ENCODE assay signal across 19 cellular contexts in the genomic region with DNA sequence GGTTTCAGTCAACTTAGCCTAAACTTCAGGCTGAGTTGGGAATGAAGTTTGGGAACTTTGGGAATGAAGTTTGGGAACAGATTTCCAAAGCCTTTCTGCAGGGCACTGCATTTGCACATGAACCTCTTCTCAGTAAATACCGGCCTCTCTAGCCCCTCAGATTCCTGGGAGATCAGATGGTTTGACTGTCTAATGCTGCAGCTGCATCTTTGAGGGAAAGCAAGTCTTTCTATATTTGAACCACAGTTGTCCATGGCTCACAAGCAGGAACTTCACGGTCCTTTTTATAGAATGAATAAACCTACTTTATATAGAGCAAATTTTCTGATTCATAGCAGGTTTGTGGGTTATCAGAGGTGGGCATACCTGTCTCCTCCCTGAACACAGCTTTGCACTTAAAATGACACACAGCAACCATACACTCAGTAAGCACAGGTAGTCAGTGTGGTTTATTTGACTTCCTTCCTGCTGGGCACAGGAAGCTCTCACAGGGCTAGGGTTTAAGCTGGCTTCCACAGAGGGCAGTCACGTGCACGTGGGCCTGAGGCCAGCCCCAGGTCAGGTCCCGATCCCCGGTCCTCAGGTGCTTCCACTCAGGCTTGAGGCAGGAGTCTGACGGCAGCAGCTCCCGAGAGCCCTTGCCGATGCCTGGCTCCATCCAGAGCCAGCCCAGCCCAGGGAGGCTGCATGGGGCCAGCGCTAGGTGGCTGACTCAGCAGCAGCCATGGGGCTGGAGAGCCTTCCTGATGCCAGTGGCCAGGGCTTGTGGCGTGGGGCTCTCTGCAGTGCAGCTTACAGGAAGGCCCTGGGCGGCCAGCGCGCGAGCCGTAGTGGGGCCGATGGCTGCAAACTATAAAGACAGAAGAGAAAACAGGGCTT. TPM values are rescaled to one million over a fixed set of nuclear protein-coding genes. Genes with fewer than 3 reads are reported as not detected.
DNase-seq lines count a peak whose midpoint lies in the region; ATAC-seq and TF ChIP-seq lines count a peak whose summit lies in the region.
"Had no signal": no experiment of that assay in that cellular context is flagged by ENCODE, and none has a peak within 500 bp of the region (broad histone marks: within the 10 kb centered on the region; RNA-seq: fewer than 3 reads in every experiment).

No MANE protein-coding gene starts in this region.

- no peaks in the 10 kb centered on the region for H3K79me2 ChIP-seq in H9 (ENCODE audit: insufficient read depth, low read length)

- no peak overlapping the region for H2BK15ac ChIP-seq in H9 (ENCODE audit: low read depth, low read length)

- H3K18ac ChIP-seq in H9 (ENCODE audit: insufficient read length, low read depth, low read length), result no peak overlapping the region

- peak overlapping the region; percentile 84 to 88 (median 84) for H3K27ac Mint-ChIP-seq in CD4-positive, CD25-positive, alpha-beta regulatory T cell
- H3K27ac Mint-ChIP-seq in H9, result 0 out of 7 replicates have a peak overlapping the region, but pooled peaks of 2 of the 3 experiments have one; percentile 2 to 12
- H3K27ac Mint-ChIP-seq in activated T-helper 17 cell treated with anti-CD3 and anti-CD28 coated beads, Interleukin-2, amount 50 U/mL, for 72 hours, result peak overlapping the region; percentile 62
- H3K27ac Mint-ChIP-seq: HFFc6 had no signal

- no peak overlapping the region for H3K23ac ChIP-seq in H9 (ENCODE audit: insufficient read length, low read depth, low read length)

- peaks cover 3 to 28% (median 23%) of the 10 kb centered on the region in 4 donors for H3K4me1 Mint-ChIP-seq in CD4-positive, CD25-positive, alpha-beta regulatory T cell
- H3K4me1 Mint-ChIP-seq in H9, result no peaks in the 10 kb centered on the region
- peaks cover 5% of the 10 kb centered on the region for H3K4me1 Mint-ChIP-seq in activated T-helper 17 cell treated with anti-CD3 and anti-CD28 coated beads, Interleukin-2, amount 50 U/mL, for 72 hours

- TF ChIP-seq POLR2A in spleen (IDR thresholded peaks at IDR 0.05), result no peak

- peak overlapping the region in 2 of 4 donors; percentile 11 to 39 for H3K4me3 Mint-ChIP-seq in CD4-positive, CD25-positive, alpha-beta regulatory T cell
- H3K4me3 Mint-ChIP-seq in H9, result no peak overlapping the region
- no peak overlapping the region for H3K4me3 Mint-ChIP-seq in activated T-helper 17 cell treated with anti-CD3 and anti-CD28 coated beads, Interleukin-2, amount 50 U/mL, for 72 hours
- H3K4me3 Mint-ChIP-seq: HFFc6 had no signal

- H3K36me3 ChIP-seq in CD4-positive, CD25-positive, alpha-beta regulatory T cell (ENCODE audit: control insufficient read depth, insufficient read depth, low read length), result peaks cover 19% of the 10 kb centered on the region
- H3K36me3 ChIP-seq in spleen, result peaks cover 0 to 67% (median 36%) of the 10 kb centered on the region in 6 donors

- no peak overlapping the region for H3K14ac ChIP-seq in H9 (ENCODE audit: insufficient read depth, low read length)

- H3K9ac ChIP-seq in H9 (ENCODE audit: extremely low read depth, insufficient read length, low read length), result no peak overlapping the region

- intact Hi-C loops in spleen (cut with DNase I; ENCODE audit: low total_unique reads), result no loop called here

- H2AFZ ChIP-seq in H9 (ENCODE audit: low read length), result no peak overlapping the region

- H3T11ph ChIP-seq in H9 (ENCODE audit: low read length), result no peak overlapping the region

- TF ChIP-seq CTCF in H9 (conservative IDR thresholded peaks at IDR 0.05), result no peak
- no peak for TF ChIP-seq CTCF in spleen (IDR thresholded peaks at IDR 0.05 in 8 of 11, conservative IDR thresholded peaks at IDR 0.05 in 3 of 11)

- H3K4me2 ChIP-seq in H9 (ENCODE audit: insufficient read depth, insufficient read length, low read length), result no peak overlapping the region

- no peak overlapping the region for H2BK12ac ChIP-seq in H9 (ENCODE audit: insufficient read length, low read depth, low read length)

- H4K20me1 ChIP-seq in H9 (ENCODE audit: control insufficient read depth, insufficient read depth, insufficient read length), result no peaks in the 10 kb centered on the region

- DNase-seq in CD4-positive, CD25-positive, alpha-beta regulatory T cell, result peak in 1 of 3 donors; percentile 56
- DNase-seq in H9, result no peak
- peak; percentile 56 for DNase-seq in myocyte (ENCODE audit: low read depth)
- no peak for DNase-seq in spleen
- DNase-seq in GM19240 (ENCODE audit: insufficient read length, low spot score), result no peak
- no peak for DNase-seq in inferior parietal cortex (ENCODE audit: extremely low spot score)
- DNase-seq in NCI-H526 (lab: John Stamatoyannopoulos, UW), result no peak
- DNase-seq: cerebellar nuclear complex, HFFc6, Karpas-422, NCI-H146, NCI-H446, sigmoid colon had no signal

- H3K9me3 Mint-ChIP-seq in CD4-positive, CD25-positive, alpha-beta regulatory T cell, result no peaks in the 10 kb centered on the region
- no peaks in the 10 kb centered on the region for H3K9me3 Mint-ChIP-seq in H9
- no peaks in the 10 kb centered on the region for H3K9me3 Mint-ChIP-seq in activated T-helper 17 cell treated with anti-CD3 and anti-CD28 coated beads, Interleukin-2, amount 50 U/mL, for 72 hours
- H3K9me3 Mint-ChIP-seq: HFFc6 had no signal

- H3K23me2 ChIP-seq in H9 (ENCODE audit: insufficient read length, low read depth, low read length, poor library complexity, severe bottlenecking), result no peaks in the 10 kb centered on the region

- H3K27ac ChIP-seq in CD4-positive, CD25-positive, alpha-beta regulatory T cell (ENCODE audit: insufficient read depth, low read length, poor library complexity, severe bottlenecking), result peak overlapping the region; percentile 28
- no peak overlapping the region for H3K27ac ChIP-seq in H9 (ENCODE audit: insufficient read length, low read depth, low read length)
- peak overlapping the region in 2 of 8 donors; percentile 26 to 51 for H3K27ac ChIP-seq in spleen
- H3K27ac ChIP-seq: adrenal gland, neutrophil, sigmoid colon had no signal

- H2BK120ac ChIP-seq in H9 (ENCODE audit: low read depth, low read length, poor library complexity, severe bottlenecking), result no peak overlapping the region

- no peak overlapping the region for H2AK5ac ChIP-seq in H9 (ENCODE audit: insufficient read length, low read length)

- no peaks in the 10 kb centered on the region for H3K9me3 ChIP-seq in CD4-positive, CD25-positive, alpha-beta regulatory T cell (ENCODE audit: control insufficient read depth in 2 of 2, low read length in 2 of 2)
- H3K9me3 ChIP-seq in H9 (ENCODE audit: control insufficient read depth, low read depth, low read length) (no peaks in the 10 kb centered on the region), spleen (no peaks in the 10 kb centered on the region)
- H3K9me3 ChIP-seq: adrenal gland, neutrophil, sigmoid colon had no signal

- peaks cover 30% of the 10 kb centered on the region for H3K36me3 Mint-ChIP-seq in CD4-positive, CD25-positive, alpha-beta regulatory T cell
- peaks cover 0 to 13% (median 12%) of the 10 kb centered on the region in 3 experiments; a peak in 6 of 7 replicates for H3K36me3 Mint-ChIP-seq in H9 (ENCODE audit: insufficient read depth in 1 of 3, low read depth in 3 of 3)
- peaks cover 27% of the 10 kb centered on the region for H3K36me3 Mint-ChIP-seq in activated T-helper 17 cell treated with anti-CD3 and anti-CD28 coated beads, Interleukin-2, amount 50 U/mL, for 72 hours (ENCODE audit: low read depth)

- no peak overlapping the region for H4K8ac ChIP-seq in H9 (replicated peaks; ENCODE audit: insufficient read length, low read depth, low read length)

- H3K4me1 ChIP-seq in CD4-positive, CD25-positive, alpha-beta regulatory T cell (ENCODE audit: control insufficient read depth, insufficient read depth, low read length, poor library complexity, severe bottlenecking), result peaks cover 14% of the 10 kb centered on the region
- H3K4me1 ChIP-seq in H9 (ENCODE audit: insufficient read depth, low read length), result no peaks in the 10 kb centered on the region
- peaks cover 0 to 13% (median 3%) of the 10 kb centered on the region in 6 donors for H3K4me1 ChIP-seq in spleen
- H3K4me1 ChIP-seq: adrenal gland, sigmoid colon had no signal

- no peak overlapping the region for H4K5ac ChIP-seq in H9 (ENCODE audit: insufficient read length, low read depth, low read length)

- H2BK5ac ChIP-seq in H9 (ENCODE audit: insufficient read length, low read length), result no peak overlapping the region

- H4K91ac ChIP-seq in H9 (ENCODE audit: insufficient read length, low read depth, low read length), result no peak overlapping the region

- no peaks in the 10 kb centered on the region for H3K79me1 ChIP-seq in H9 (ENCODE audit: insufficient read depth, low read depth, low read length, poor library complexity, severe bottlenecking)

- no CpG with 5 or more reads among the region's 17 CpGs for WGBS in H9 (ENCODE audit: extremely low coverage, insufficient read length, low lambda C conversion rate)
- WGBS in spleen, 5 donors, result 76 to 80% (median 77%) methylated on average over 14 to 17 of the region's 17 CpGs

- no peak overlapping the region for H3K4ac ChIP-seq in H9 (ENCODE audit: low read depth, low read length)

- no peaks in the 10 kb centered on the region for H3K27me3 ChIP-seq in CD4-positive, CD25-positive, alpha-beta regulatory T cell (ENCODE audit: control insufficient read depth, insufficient read depth, low read length)
- H3K27me3 ChIP-seq in H9 (ENCODE audit: insufficient read depth, low read length) (no peaks in the 10 kb centered on the region), spleen (replicated peaks in 1 of 7) (no peaks in the 10 kb centered on the region)
- H3K27me3 ChIP-seq: adrenal gland, neutrophil, sigmoid colon had no signal

- no peak overlapping the region for H2BK20ac ChIP-seq in H9 (ENCODE audit: low read depth, low read length, poor library complexity, severe bottlenecking)

- H3K56ac ChIP-seq in H9 (ENCODE audit: insufficient read length, low read depth, low read length), result no peak overlapping the region

- peak overlapping the region; percentile 35 for H3K4me3 ChIP-seq in CD4-positive, CD25-positive, alpha-beta regulatory T cell (ENCODE audit: low read depth, low read length)
- no peak overlapping the region for H3K4me3 ChIP-seq in spleen
- H3K4me3 ChIP-seq: adrenal gland, GM12878, sigmoid colon had no signal

- peak; percentile 55 to 81 for ATAC-seq in CD4-positive, CD25-positive, alpha-beta regulatory T cell (ENCODE audit: low read depth in 2 of 2)
- peak; percentile 62 for ATAC-seq in activated T-helper 17 cell treated with anti-CD3 and anti-CD28 coated beads, Interleukin-2, amount 50 U/mL, for 72 hours (replicated peaks)
- ATAC-seq: GM12878, SK-N-SH treated with all-trans-retinoic acid at 6 μM for 48 hours had no signal

- H3K27me3 Mint-ChIP-seq in CD4-positive, CD25-positive, alpha-beta regulatory T cell, result no peaks in the 10 kb centered on the region
- H3K27me3 Mint-ChIP-seq in H9 (ENCODE audit: low read depth), result no peaks in the 10 kb centered on the region
- H3K27me3 Mint-ChIP-seq in activated T-helper 17 cell treated with anti-CD3 and anti-CD28 coated beads, Interleukin-2, amount 50 U/mL, for 72 hours, result no peaks in the 10 kb centered on the region

RNA-seq across cellular contexts. Expression of a gene that starts 12.8 kb away (rescaled TPM):
- total RNA-seq in CD4-positive, CD25-positive, alpha-beta regulatory T cell, result 0.59 TPM
- polyA plus RNA-seq in CD4-positive, CD25-positive, alpha-beta regulatory T cell, result under 1 TPM in 1 of 4 donors, not detected in 3; 0.14 TPM
- total RNA-seq in H9 (2021) (not detected in 2 replicates), myocyte (not detected in 2 replicates), spleen (under 1 TPM in 5 of 7 donors, not detected in 2; 0.27 to 0.68 (median 0.41) TPM)
- total RNA-seq in activated T-helper 17 cell treated with anti-CD3 and anti-CD28 coated beads, Interleukin-2, amount 50 U/mL, for 72 hours, result not detected
- polyA plus RNA-seq in myocyte (2012), result not detected
- polyA plus RNA-seq in spleen, result under 1 TPM; 0.09 to 0.19 (median 0.12) TPM
- total RNA-seq: GM12878, HFFc6 had no signal
- polyA plus RNA-seq: urinary bladder had no signal

RNA-seq across cellular contexts. Expression of a gene that starts 34.7 kb away (rescaled TPM):
- total RNA-seq in CD4-positive, CD25-positive, alpha-beta regulatory T cell, result 22.3 TPM
- polyA plus RNA-seq in CD4-positive, CD25-positive, alpha-beta regulatory T cell, result 10 to 100 TPM; 57.4 to 72.6 (median 64.6) TPM
- total RNA-seq in H9 (2021), result 41.0 and 42.3 TPM in 2 replicates
- total RNA-seq in activated T-helper 17 cell treated with anti-CD3 and anti-CD28 coated beads, Interleukin-2, amount 50 U/mL, for 72 hours, result 10 to 100 TPM; 23.0 to 41.1 TPM
- total RNA-seq in myocyte, result 94.3 and 106 TPM in 2 replicates
- 97.5 TPM for polyA plus RNA-seq in myocyte (2012)
- 10 to 100 TPM; 30.3 to 43.8 (median 39.3) TPM for total RNA-seq in spleen
- 10 to 100 TPM; 31.6 to 40.7 (median 37.6) TPM for polyA plus RNA-seq in spleen

RNA-seq across cellular contexts. Expression of a gene that starts 35.0 kb away (rescaled TPM):
- 34.0 TPM for total RNA-seq in CD4-positive, CD25-positive, alpha-beta regulatory T cell
- 10 to 100 TPM; 75.8 to 89.9 (median 79.7) TPM for polyA plus RNA-seq in CD4-positive, CD25-positive, alpha-beta regulatory T cell
- total RNA-seq in H9 (2021) (119 and 121 TPM in 2 replicates), myocyte (74.6 and 74.9 TPM in 2 replicates), spleen (10 to 100 TPM; 30.2 to 44.4 (median 33.9) TPM)
- total RNA-seq in activated T-helper 17 cell treated with anti-CD3 and anti-CD28 coated beads, Interleukin-2, amount 50 U/mL, for 72 hours, result 100 to 1,000 TPM in 1 of 2 donors, 10 to 100 TPM in 1; 58.6 to 116 TPM
- 32.5 TPM for polyA plus RNA-seq in myocyte (2012)
- 10 to 100 TPM; 45.1 to 61.3 (median 56.1) TPM for polyA plus RNA-seq in spleen

Comparison
In these comparisons a context has a peak if more than half of its experiments do, and no peak if none do; other contexts are left out.
1. H3K27ac Mint-ChIP-seq: peak in every context shown above with its lines; median percentile 84 in CD4-positive, CD25-positive, alpha-beta regulatory T cell; 62 in activated T-helper 17 cell treated with anti-CD3 and anti-CD28 coated beads, Interleukin-2, amount 50 U/mL, for 72 hours; 7 in H9.